11 cellular contexts compared by ENCODE assay signal in the genomic region with DNA sequence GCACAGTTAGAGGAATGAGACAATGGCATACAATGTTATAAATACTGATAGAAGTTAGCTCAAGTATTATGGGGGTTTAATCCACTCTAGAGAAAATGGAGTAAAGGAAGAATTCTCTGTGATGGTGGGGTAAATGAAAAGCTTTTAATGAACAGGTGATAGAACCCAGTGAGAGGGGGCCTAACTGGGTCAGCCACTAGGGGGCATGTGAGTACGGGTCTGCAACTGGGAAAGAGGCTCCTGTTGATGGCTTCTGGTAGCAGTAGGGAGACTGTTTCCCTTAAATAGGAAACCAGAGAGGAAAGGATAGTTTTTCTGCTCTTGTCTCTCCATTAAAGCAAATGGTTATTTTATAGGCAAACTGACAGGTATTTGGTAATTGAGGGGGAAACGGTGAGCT.
DNase-seq lines count a peak whose midpoint lies in the region; ATAC-seq, FAIRE-seq and TF ChIP-seq lines count a peak whose summit lies in the region.
"Had no signal": no experiment of that assay in that cellular context is flagged by ENCODE, and none has a peak within 500 bp of the region (broad histone marks: within the 10 kb centered on the region; RNA-seq: fewer than 3 reads in every experiment).

No MANE protein-coding gene starts in this region.

- no peaks in the 10 kb centered on the region for H3K27me3 ChIP-seq in astrocyte (ENCODE audit: insufficient read depth, low read length)
- H3K27me3 ChIP-seq in pancreas: peaks cover 0 to 23% (median 0%) of the 10 kb centered on the region in 4 donors
- H3K27me3 ChIP-seq: gastroesophageal sphincter had no signal

- WGBS in pancreas, 2 donors: 33% methylated on average over 2 of the region's 2 CpGs

- H3K4me1 Mint-ChIP-seq in activated CD4-positive, alpha-beta T cell treated with anti-CD3 and anti-CD28 coated beads, Interleukin-2, amount 10 ng/mL, durations not matched to agents 7 days and 5 days: no peaks in the 10 kb centered on the region
- peaks cover 2% of the 10 kb centered on the region for H3K4me1 Mint-ChIP-seq in astrocyte (ENCODE audit: low read depth, unreplicated experiment)
- H3K4me1 Mint-ChIP-seq: central memory CD8-positive, alpha-beta T cell had no signal

- no peak overlapping the region for H3K4me3 Mint-ChIP-seq in activated CD4-positive, alpha-beta T cell treated with anti-CD3 and anti-CD28 coated beads, Interleukin-2, amount 10 ng/mL, durations not matched to agents 7 days and 5 days
- H3K4me3 Mint-ChIP-seq in astrocyte (ENCODE audit: unreplicated experiment): no peak overlapping the region
- H3K4me3 Mint-ChIP-seq: central memory CD8-positive, alpha-beta T cell had no signal

- H3K27ac Mint-ChIP-seq in activated CD4-positive, alpha-beta T cell treated with anti-CD3 and anti-CD28 coated beads, Interleukin-2, amount 10 ng/mL, durations not matched to agents 7 days and 5 days: no peak overlapping the region
- H3K27ac Mint-ChIP-seq in astrocyte (ENCODE audit: unreplicated experiment): no peak overlapping the region

- H3K9me3 ChIP-seq in astrocyte (ENCODE audit: insufficient read depth, low read depth, low read length) (no peaks in the 10 kb centered on the region), pancreas (no peaks in the 10 kb centered on the region)
- H3K9me3 ChIP-seq: gastroesophageal sphincter had no signal

- H3K4me2 ChIP-seq in astrocyte (ENCODE audit: low read length): no peak overlapping the region
- H3K4me2 ChIP-seq: BLaER1 treated with 17β-estradiol and CSF1 and Interleukin-3, amounts not matched to agents 10 nM and 100 nM had no signal

- POLR2A ChIA-PET in activated CD4-positive, alpha-beta T cell treated with anti-CD3 and anti-CD28 coated beads, Interleukin-2, amount 10 ng/mL, durations not matched to agents 7 days and 5 days (lab: Charles Lee): no interaction called here

- CTCF ChIA-PET in activated CD4-positive, alpha-beta T cell treated with anti-CD3 and anti-CD28 coated beads, Interleukin-2, amount 10 ng/mL, durations not matched to agents 7 days and 5 days (lab: Charles Lee): interaction anchor here (0.6 kb wide), 2 partner anchors 10 to 1565 kb away, joined by 3 read pairs; no protein-coding TSS in a partner anchor

- H3K36me3 Mint-ChIP-seq in activated CD4-positive, alpha-beta T cell treated with anti-CD3 and anti-CD28 coated beads, Interleukin-2, amount 10 ng/mL, durations not matched to agents 7 days and 5 days (ENCODE audit: low read depth): no peaks in the 10 kb centered on the region
- H3K36me3 Mint-ChIP-seq in astrocyte (ENCODE audit: low read depth, unreplicated experiment): no peaks in the 10 kb centered on the region

- H4K20me1 ChIP-seq in astrocyte (ENCODE audit: insufficient read depth, low read length): no peaks in the 10 kb centered on the region

- H3K27ac ChIP-seq in astrocyte (ENCODE audit: low read depth, low read length): no peak overlapping the region
- H3K27ac ChIP-seq in pancreas: no peak overlapping the region
- H3K27ac ChIP-seq: BLaER1 treated with 17β-estradiol and CSF1 and Interleukin-3, amounts not matched to agents 10 nM and 100 nM; gastroesophageal sphincter had no signal

- no peaks in the 10 kb centered on the region for H3K79me2 ChIP-seq in astrocyte (ENCODE audit: insufficient read depth, low read length)

- peak; percentile 13 for FAIRE-seq in astrocyte (lab: Jason Lieb, UNC)
- no peak for FAIRE-seq in pancreas (lab: Jason Lieb, UNC)

- H3K9ac ChIP-seq in astrocyte (ENCODE audit: low read length): no peak overlapping the region
- H3K9ac ChIP-seq: BLaER1 treated with 17β-estradiol and CSF1 and Interleukin-3, amounts not matched to agents 10 nM and 100 nM had no signal

- peak in 3 of 4 donors; percentile 52 to 70 (median 69) for ATAC-seq in pancreas
- ATAC-seq in GM21526 (IDR thresholded peaks at IDR 0.05; ENCODE audit: low FRiP score, unreplicated experiment): no peak
- ATAC-seq: gastroesophageal sphincter had no signal

- DNase-seq in activated CD4-positive, alpha-beta T cell treated with anti-CD3 and anti-CD28 coated beads, Interleukin-2, amount 10 ng/mL, durations not matched to agents 7 days and 5 days: peak; percentile 6
- no peak for DNase-seq in activated CD4-positive, alpha-beta T cell treated with anti-CD3 and anti-CD28 coated beads, Interleukin-2, amount 50 U/mL, for 4 hours
- DNase-seq in Jurkat, Clone E6-1 (ENCODE audit: low read depth, low spot score): peak; percentile 26
- DNase-seq in astrocyte (ENCODE audit: low read depth): no peak
- peak in 4 of 6 donors; percentile 7 to 64 (median 18) for DNase-seq in pancreas
- DNase-seq in OCI-M2 (lab: John Stamatoyannopoulos, UW; ENCODE audit: unreplicated experiment): no peak
- no peak for DNase-seq in NCI-H446 treated with DMSO at 0.1 percent for 48 hours (lab: John Stamatoyannopoulos, UW)

- H2AFZ ChIP-seq in astrocyte (ENCODE audit: low read depth, low read length): no peak overlapping the region

- H3K36me3 ChIP-seq in astrocyte (ENCODE audit: insufficient read depth, low read length) (no peaks in the 10 kb centered on the region), pancreas (no peaks in the 10 kb centered on the region)
- H3K36me3 ChIP-seq: BLaER1 treated with 17β-estradiol and CSF1 and Interleukin-3, amounts not matched to agents 10 nM and 100 nM; gastroesophageal sphincter had no signal

- H3K27me3 Mint-ChIP-seq in activated CD4-positive, alpha-beta T cell treated with anti-CD3 and anti-CD28 coated beads, Interleukin-2, amount 10 ng/mL, durations not matched to agents 7 days and 5 days: peaks cover 2% of the 10 kb centered on the region
- H3K27me3 Mint-ChIP-seq in astrocyte (ENCODE audit: low read depth, unreplicated experiment): peaks cover 2% of the 10 kb centered on the region

- H3K4me3 ChIP-seq in Jurkat, Clone E6-1 (ENCODE audit: low read length): no peak overlapping the region
- H3K4me3 ChIP-seq in astrocyte (ENCODE audit: insufficient read depth, low read depth, low read length): no peak overlapping the region
- no peak overlapping the region for H3K4me3 ChIP-seq in pancreas
- H3K4me3 ChIP-seq: BLaER1 treated with 17β-estradiol and CSF1 and Interleukin-3, amounts not matched to agents 10 nM and 100 nM; gastroesophageal sphincter had no signal

- intact Hi-C loops in pancreas (cut with DNase I): no loop called here

- no peaks in the 10 kb centered on the region for H3K9me3 Mint-ChIP-seq in activated CD4-positive, alpha-beta T cell treated with anti-CD3 and anti-CD28 coated beads, Interleukin-2, amount 10 ng/mL, durations not matched to agents 7 days and 5 days
- no peaks in the 10 kb centered on the region for H3K9me3 Mint-ChIP-seq in astrocyte (ENCODE audit: unreplicated experiment)
- H3K9me3 Mint-ChIP-seq: central memory CD8-positive, alpha-beta T cell had no signal

- H3K4me1 ChIP-seq in astrocyte (ENCODE audit: insufficient read depth, low read length) (no peaks in the 10 kb centered on the region), pancreas (no peaks in the 10 kb centered on the region)
- H3K4me1 ChIP-seq: BLaER1 treated with 17β-estradiol and CSF1 and Interleukin-3, amounts not matched to agents 10 nM and 100 nM; gastroesophageal sphincter had no signal

- TF ChIP-seq CTCF in astrocyte (IDR thresholded peaks at IDR 0.05; ENCODE audit: insufficient read depth, low read depth, low read length) (peak; percentile 3), pancreas (IDR thresholded peaks at IDR 0.05) (peak; percentile 18 to 48 (median 23))

Comparison
In these comparisons a context has a peak if more than half of its experiments do, and no peak if none do; other contexts are left out.
1. DNase-seq: peak in activated CD4-positive, alpha-beta T cell treated with anti-CD3 and anti-CD28 coated beads, Interleukin-2, amount 10 ng/mL, durations not matched to agents 7 days and 5 days (single experiment), Jurkat, Clone E6-1 (single experiment) and pancreas (4 of 6); none in activated CD4-positive, alpha-beta T cell treated with anti-CD3 and anti-CD28 coated beads, Interleukin-2, amount 50 U/mL, for 4 hours (0 of 2), astrocyte (single experiment), OCI-M2 (single experiment) and NCI-H446 treated with DMSO at 0.1 percent for 48 hours (single experiment).